Comparison of ENCODE assay signal across 1 cellular context in the genomic region with DNA sequence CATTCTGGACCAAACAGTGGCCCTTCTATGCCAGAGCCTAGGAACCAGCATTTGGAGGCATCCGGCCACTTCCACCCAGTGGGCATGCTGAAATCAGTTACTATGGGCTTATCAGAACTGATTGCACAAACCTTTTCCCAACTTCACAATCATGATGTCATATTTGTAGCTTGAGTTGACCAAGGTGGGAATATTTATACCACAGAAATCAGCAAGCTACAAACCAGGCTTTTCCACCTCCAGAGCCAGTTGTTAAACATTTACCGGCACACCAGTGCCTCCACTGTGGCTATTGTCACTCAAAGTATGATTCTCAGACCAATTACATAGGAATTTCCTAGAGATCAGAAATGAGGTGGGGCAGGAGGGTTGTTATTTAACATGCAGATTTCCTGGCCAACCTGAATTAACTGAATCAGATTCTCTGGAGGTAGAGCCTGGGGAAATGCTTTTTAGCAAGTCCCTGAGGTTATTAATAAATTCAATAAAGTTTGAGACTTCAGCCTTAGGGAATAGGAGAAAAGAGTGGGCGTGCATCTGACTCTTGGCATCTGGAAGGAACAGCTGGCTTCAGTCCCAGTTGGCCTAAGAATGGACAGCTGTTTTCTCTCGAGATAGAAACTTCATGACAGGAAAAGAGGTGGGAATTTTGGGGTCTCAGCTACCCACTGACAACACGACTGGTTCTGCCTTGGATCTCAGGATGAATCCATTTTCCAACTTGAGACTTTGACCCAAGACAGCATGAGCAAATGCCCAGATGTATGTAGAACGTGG.
TF ChIP-seq lines count a peak whose summit lies in the region.

No MANE protein-coding gene starts in this region.

TF ChIP-seq in GM12878, 131 proteins besides CTCF, POLR2A, EP300 and RAD21 (continued from another document):
- TF ChIP-seq, protein P1, sequence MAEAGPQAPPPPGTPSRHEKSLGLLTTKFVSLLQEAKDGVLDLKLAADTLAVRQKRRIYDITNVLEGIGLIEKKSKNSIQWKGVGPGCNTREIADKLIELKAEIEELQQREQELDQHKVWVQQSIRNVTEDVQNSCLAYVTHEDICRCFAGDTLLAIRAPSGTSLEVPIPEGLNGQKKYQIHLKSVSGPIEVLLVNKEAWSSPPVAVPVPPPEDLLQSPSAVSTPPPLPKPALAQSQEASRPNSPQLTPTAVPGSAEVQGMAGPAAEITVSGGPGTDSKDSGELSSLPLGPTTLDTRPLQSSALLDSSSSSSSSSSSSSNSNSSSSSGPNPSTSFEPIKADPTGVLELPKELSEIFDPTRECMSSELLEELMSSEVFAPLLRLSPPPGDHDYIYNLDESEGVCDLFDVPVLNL (IDR thresholded peaks at IDR 0.05; ENCODE audit: low read depth, low read length), result no peak
- TF ChIP-seq SREBF2 (IDR thresholded peaks at IDR 0.05; ENCODE audit: low read length), result no peak
- TF ChIP-seq PML (IDR thresholded peaks at IDR 0.05; ENCODE audit: low read length), result no peak
- TF ChIP-seq MEF2A (IDR thresholded peaks at IDR 0.05; ENCODE audit: insufficient read depth, low read depth, low read length), result no peak
- no peak for TF ChIP-seq MYB (IDR thresholded peaks at IDR 0.05; ENCODE audit: borderline replicate concordance, low read depth, low read length)
- no peak for TF ChIP-seq RAD51 (IDR thresholded peaks at IDR 0.05)
- TF ChIP-seq HDAC2 (IDR thresholded peaks at IDR 0.05), result no peak
- TF ChIP-seq, protein P2, sequence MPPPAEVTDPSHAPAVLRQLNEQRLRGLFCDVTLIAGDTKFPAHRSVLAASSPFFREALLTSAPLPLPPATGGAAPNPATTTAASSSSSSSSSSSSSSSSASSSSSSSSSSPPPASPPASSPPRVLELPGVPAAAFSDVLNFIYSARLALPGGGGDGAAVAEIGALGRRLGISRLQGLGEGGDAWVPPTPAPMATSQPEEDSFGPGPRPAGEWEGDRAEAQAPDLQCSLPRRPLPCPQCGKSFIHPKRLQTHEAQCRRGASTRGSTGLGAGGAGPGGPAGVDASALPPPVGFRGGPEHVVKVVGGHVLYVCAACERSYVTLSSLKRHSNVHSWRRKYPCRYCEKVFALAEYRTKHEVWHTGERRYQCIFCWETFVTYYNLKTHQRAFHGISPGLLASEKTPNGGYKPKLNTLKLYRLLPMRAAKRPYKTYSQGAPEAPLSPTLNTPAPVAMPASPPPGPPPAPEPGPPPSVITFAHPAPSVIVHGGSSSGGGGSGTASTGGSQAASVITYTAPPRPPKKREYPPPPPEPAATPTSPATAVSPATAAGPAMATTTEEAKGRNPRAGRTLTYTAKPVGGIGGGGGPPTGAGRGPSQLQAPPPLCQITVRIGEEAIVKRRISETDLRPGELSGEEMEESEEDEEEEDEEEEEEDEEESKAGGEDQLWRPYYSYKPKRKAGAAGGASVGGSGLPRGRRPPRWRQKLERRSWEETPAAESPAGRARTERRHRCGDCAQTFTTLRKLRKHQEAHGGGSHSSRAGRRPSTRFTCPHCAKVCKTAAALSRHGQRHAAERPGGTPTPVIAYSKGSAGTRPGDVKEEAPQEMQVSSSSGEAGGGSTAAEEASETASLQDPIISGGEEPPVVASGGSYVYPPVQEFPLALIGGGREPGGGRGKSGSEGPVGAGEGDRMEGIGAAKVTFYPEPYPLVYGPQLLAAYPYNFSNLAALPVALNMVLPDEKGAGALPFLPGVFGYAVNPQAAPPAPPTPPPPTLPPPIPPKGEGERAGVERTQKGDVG (CRISPR knock-in tag; IDR thresholded peaks at IDR 0.05), result no peak
- TF ChIP-seq TCF12 (IDR thresholded peaks at IDR 0.05; ENCODE audit: low read depth, low read length), result no peak
